8 cellular contexts compared by ENCODE assay signal in genomic region chr3:132417695-132418520, GRCh38. TPM values are rescaled to one million over a fixed set of nuclear protein-coding genes. Genes with fewer than 3 reads are reported as not detected.
DNase-seq lines count a peak whose midpoint lies in the region; ATAC-seq, FAIRE-seq and TF ChIP-seq lines count a peak whose summit lies in the region.

No MANE protein-coding gene starts in this region.

- H3K4me1 ChIP-seq in colonic mucosa (no peaks in the 10 kb centered on the region), HepG2 (ENCODE audit: insufficient read depth, low read length) (peaks cover 50% of the 10 kb centered on the region)

- H3K4me3 ChIP-seq in NB4 (ENCODE audit: low read depth, low read length) (peak overlapping the region; percentile 94), colonic mucosa (peak overlapping the region; percentile 94), HepG2 (replicated peaks in 1 of 3; ENCODE audit: insufficient read depth in 1 of 3, low read depth in 2 of 3, low read length in 3 of 3) (peak overlapping the region; percentile 77 to 99 (median 98))

- FAIRE-seq in HepG2 (lab: Jason Lieb, UNC), result no peak

- POLR2A ChIA-PET in HepG2 (lab: Yijun Ruan, JAX), result interaction anchor here (1.0 to 1.5 kb wide), 3 partner anchors 16 to 243 kb away, joined by 3 to 5 read pairs (median 3); partner anchors contain the start of gene ACAD11

- H2AFZ ChIP-seq in HepG2 (ENCODE audit: low read length), result no peak overlapping the region

- H3K9ac ChIP-seq in colonic mucosa (ENCODE audit: low read depth in 2 of 2, low read length in 2 of 2), result peak overlapping the region; percentile 97
- peak overlapping the region; percentile 95 for H3K9ac ChIP-seq in HepG2 (ENCODE audit: insufficient read depth, low read depth, low read length)

- TF ChIP-seq POLR2A in NB4 (IDR thresholded peaks at IDR 0.05; ENCODE audit: extremely low read depth, insufficient read length), result no peak
- peak in 1 of 2 experiments; percentile 75; a peak in 2 of 4 replicates for TF ChIP-seq POLR2A in HepG2 (IDR thresholded peaks at IDR 0.05; ENCODE audit: insufficient read depth in 1 of 2, low read depth in 2 of 2, low read length in 2 of 2)

- no TSS peak for BruUV-seq in HepG2 (replicated peaks; lab: Mats Ljungman, UMichigan)

- peak overlapping the region; percentile 97 for H3K27ac ChIP-seq in colonic mucosa
- H3K27ac ChIP-seq in HepG2 (ENCODE audit: extremely low read length, insufficient read depth, low read length), result peak overlapping the region; percentile 80

- H3K4me1 Mint-ChIP-seq in T-helper 17 cell, result peaks cover 20% of the 10 kb centered on the region

- peak overlapping the region; percentile 97 for H3K27ac Mint-ChIP-seq in T-helper 17 cell

- H4K20me1 ChIP-seq in HepG2 (ENCODE audit: insufficient read depth, low read length), result no peaks in the 10 kb centered on the region

- in situ Hi-C loops in HepG2 (cut with HindIII; ENCODE audit: extremely low pct_ligation_motif_present, low pct_unique_long_range_greater_than_20kb), result no loop called here

- TF ChIP-seq CTCF in NB4 (IDR thresholded peaks at IDR 0.05; ENCODE audit: low read depth, low read length) (no peak), colonic mucosa (IDR thresholded peaks at IDR 0.05) (no peak), HepG2 (CRISPR knock-in tag; IDR thresholded peaks at IDR 0.05) (no peak)

- H3K36me3 ChIP-seq in colonic mucosa (no peaks in the 10 kb centered on the region), HepG2 (replicated peaks in 1 of 2; ENCODE audit: control insufficient read depth in 1 of 2, insufficient read depth in 2 of 2, low read length in 2 of 2) (no peaks in the 10 kb centered on the region)

- WGBS in HepG2 (ENCODE audit: low lambda C conversion rate), result 2% methylated on average over 25 of the region's 32 CpGs

- peak overlapping the region; percentile 71 for H3K4me2 ChIP-seq in HepG2 (ENCODE audit: low read depth, low read length)

- DNase-seq in stimulated activated CD4-positive, alpha-beta T cell treated with anti-CD3 and anti-CD28 coated beads, Interleukin-12 subunit alpha, Interleukin-12 subunit beta, amount 100 ng/mL, for 24 hours (ENCODE audit: low read depth in 2 of 2), result peak; percentile 9 to 39
- DNase-seq in stimulated activated CD4-positive, alpha-beta T cell treated with anti-CD3 and anti-CD28 coated beads, Interleukin-12 subunit alpha, Interleukin-12 subunit beta, amount 100 ng/mL, for 4 hours, result no peak
- DNase-seq in NB4 (ENCODE audit: low read depth) (peak; percentile 88), T-helper 17 cell (no peak), colonic mucosa (peak; percentile 85), HepG2 (ENCODE audit: low spot score) (peak; percentile 53)
- peak; percentile 22 to 45 (median 23) for DNase-seq in stimulated activated CD4-positive, alpha-beta T cell treated with anti-CD3 and anti-CD28 coated beads, TNF-alpha, amount 100 ng/mL, for 24 hours (ENCODE audit: low read depth in 3 of 3)

- peak overlapping the region; percentile 100 for H3K4me3 Mint-ChIP-seq in T-helper 17 cell

- H3K9me3 ChIP-seq in T-helper 17 cell (ENCODE audit: control insufficient read depth, low read length, poor library complexity, severe bottlenecking) (no peaks in the 10 kb centered on the region), colonic mucosa (no peaks in the 10 kb centered on the region), HepG2 (ENCODE audit: low read length) (no peaks in the 10 kb centered on the region)

- H3K27me3 Mint-ChIP-seq in T-helper 17 cell, result peaks cover 4% of the 10 kb centered on the region

- CTCF ChIA-PET in HepG2 (lab: Yijun Ruan, JAX; ENCODE audit: low intra/inter-chr PET ratio, low total read pairs), result no interaction called here

- ATAC-seq in HG02759 (IDR thresholded peaks at IDR 0.05; ENCODE audit: unreplicated experiment), result peak; percentile 48
- ATAC-seq in T-helper 17 cell, result peak; percentile 44
- peak; percentile 74 for ATAC-seq in HepG2

- TF ChIP-seq EP300 in HepG2 (IDR thresholded peaks at IDR 0.05; ENCODE audit: low read depth in 2 of 2, low read length in 2 of 2) (no peak), HepG2 (CRISPR knock-in tag; IDR thresholded peaks at IDR 0.05; ENCODE audit: borderline replicate concordance) (no peak)

- intact Hi-C loops in colonic mucosa (cut with DNase I) (no loop called here), HepG2 (cut with micrococcal nuclease; ENCODE audit: unreplicated experiment) (no loop called here)

- H3K27me3 ChIP-seq in colonic mucosa, result no peaks in the 10 kb centered on the region
- H3K27me3 ChIP-seq in HepG2 (ENCODE audit: control insufficient read depth in 1 of 2, insufficient read depth in 2 of 2, low read length in 2 of 2), result no peaks in the 10 kb centered on the region; a peak in 3 of 5 replicates

- no peak for TF ChIP-seq RAD21 in HepG2 (CRISPR knock-in tag; IDR thresholded peaks at IDR 0.05)

- peaks cover 8% of the 10 kb centered on the region for H3K36me3 Mint-ChIP-seq in T-helper 17 cell (ENCODE audit: low read depth)

- H3K79me2 ChIP-seq in HepG2 (ENCODE audit: insufficient read depth, low read length), result peaks cover 40% of the 10 kb centered on the region

TF ChIP-seq in HepG2, 621 proteins besides CTCF, POLR2A, EP300 and RAD21 (continues in another document):
- TF ChIP-seq DZIP1 (CRISPR knock-in tag; IDR thresholded peaks at IDR 0.05) (no peak), ZNF615 (CRISPR knock-in tag; IDR thresholded peaks at IDR 0.05; ENCODE audit: borderline replicate concordance) (0 out of 2 replicates have a peak, but pooled peaks have one; percentile 35), SRY (CRISPR knock-in tag; IDR thresholded peaks at IDR 0.05) (0 out of 2 replicates have a peak, but pooled peaks have one; percentile 34), ZBTB26 (CRISPR knock-in tag; IDR thresholded peaks at IDR 0.05; ENCODE audit: borderline replicate concordance) (0 out of 2 replicates have a peak, but pooled peaks have one; percentile 2)

RNA-seq across cellular contexts. Expression of gene DNAJC13, which starts 0.6 kb away (rescaled TPM):
- total RNA-seq in T-helper 17 cell, result 10 to 100 TPM; 26.1 to 30.7 TPM
- 10 to 100 TPM; 41.3 to 51.3 TPM for total RNA-seq in colonic mucosa
- 26.2 and 37.5 TPM in 2 replicates for total RNA-seq in HepG2 (2016; rRNA removed; fragmentation: Illumina TruSeq; extraction: Trizol)
- total RNA-seq in HepG2 (2016; cell fraction: cytosol; rRNA removed; fragmentation: Illumina TruSeq; extraction: Trizol; ENCODE audit: low read depth), result 3.7 and 4.5 TPM in 2 replicates
- 25.0 and 35.2 TPM in 2 replicates for total RNA-seq in HepG2 (2016; cell fraction: insoluble cytoplasmic fraction; rRNA removed; fragmentation: Illumina TruSeq; extraction: Trizol)
- total RNA-seq in HepG2 (2016; cell fraction: membrane; rRNA removed; fragmentation: Illumina TruSeq; extraction: Trizol), result 9.6 and 10.3 TPM in 2 replicates
- 34.1 and 42.6 TPM in 2 replicates for total RNA-seq in HepG2 (2016; cell fraction: nucleus; rRNA removed; fragmentation: Illumina TruSeq; extraction: Trizol)
- 7.6 and 9.1 TPM in 2 replicates for polyA plus RNA-seq in HepG2 (2011; rRNA removed)
- polyA plus RNA-seq in HepG2 (2011; cell fraction: cytosol; rRNA removed), result 4.1 and 5.3 TPM in 2 replicates
- 11.6 and 12.8 TPM in 2 replicates for polyA plus RNA-seq in HepG2 (2011; cell fraction: nucleus; rRNA removed)
- polyA plus RNA-seq in HepG2 (2012), result 6.9 and 9.3 TPM in 2 replicates
- 1.3 and 1.4 TPM in 2 replicates for polyA plus RNA-seq in HepG2 (2016; cell fraction: cytosol; fragmentation: Illumina TruSeq; extraction: Trizol; ENCODE audit: low read depth)
- polyA plus RNA-seq in HepG2 (2016; cell fraction: insoluble cytoplasmic fraction; fragmentation: Illumina TruSeq; extraction: Trizol; ENCODE audit: low read depth), result 25.2 and 28.2 TPM in 2 replicates
- polyA plus RNA-seq in HepG2 (2016; cell fraction: membrane; fragmentation: Illumina TruSeq; extraction: Trizol; ENCODE audit: low read depth), result 4.6 and 4.8 TPM in 2 replicates
- 18.3 and 22.7 TPM in 2 replicates for polyA plus RNA-seq in HepG2 (2016; cell fraction: nucleus; fragmentation: Illumina TruSeq; extraction: Trizol; ENCODE audit: insufficient read depth, low read depth)
- 10.6 and 24.2 TPM in 2 replicates for polyA minus RNA-seq in HepG2 (2011; rRNA and poly(A)+ RNA removed; ENCODE audit: low replicate concordance)
- 15.5 and 18.0 TPM in 2 replicates for polyA minus RNA-seq in HepG2 (2011; cell fraction: cytosol; rRNA and poly(A)+ RNA removed)
- 70.9 and 81.6 TPM in 2 replicates for polyA minus RNA-seq in HepG2 (2011; cell fraction: nucleus; rRNA and poly(A)+ RNA removed)

Comparison
In these comparisons a context has a peak if more than half of its experiments do, and no peak if none do; other contexts are left out.
1. DNase-seq: peak in stimulated activated CD4-positive, alpha-beta T cell treated with anti-CD3 and anti-CD28 coated beads, Interleukin-12 subunit alpha, Interleukin-12 subunit beta, amount 100 ng/mL, for 24 hours (2 of 2), NB4 (single experiment), colonic mucosa (single experiment), HepG2 (single experiment) and stimulated activated CD4-positive, alpha-beta T cell treated with anti-CD3 and anti-CD28 coated beads, TNF-alpha, amount 100 ng/mL, for 24 hours (3 of 3); none in stimulated activated CD4-positive, alpha-beta T cell treated with anti-CD3 and anti-CD28 coated beads, Interleukin-12 subunit alpha, Interleukin-12 subunit beta, amount 100 ng/mL, for 4 hours (single experiment) and T-helper 17 cell (0 of 3).
2. Peak in every context shown above with its lines, with median percentiles within 50 percentile points of each other: ATAC-seq and H3K4me3 ChIP-seq.